10 cellular contexts compared by ENCODE assay signal in the genomic region with DNA sequence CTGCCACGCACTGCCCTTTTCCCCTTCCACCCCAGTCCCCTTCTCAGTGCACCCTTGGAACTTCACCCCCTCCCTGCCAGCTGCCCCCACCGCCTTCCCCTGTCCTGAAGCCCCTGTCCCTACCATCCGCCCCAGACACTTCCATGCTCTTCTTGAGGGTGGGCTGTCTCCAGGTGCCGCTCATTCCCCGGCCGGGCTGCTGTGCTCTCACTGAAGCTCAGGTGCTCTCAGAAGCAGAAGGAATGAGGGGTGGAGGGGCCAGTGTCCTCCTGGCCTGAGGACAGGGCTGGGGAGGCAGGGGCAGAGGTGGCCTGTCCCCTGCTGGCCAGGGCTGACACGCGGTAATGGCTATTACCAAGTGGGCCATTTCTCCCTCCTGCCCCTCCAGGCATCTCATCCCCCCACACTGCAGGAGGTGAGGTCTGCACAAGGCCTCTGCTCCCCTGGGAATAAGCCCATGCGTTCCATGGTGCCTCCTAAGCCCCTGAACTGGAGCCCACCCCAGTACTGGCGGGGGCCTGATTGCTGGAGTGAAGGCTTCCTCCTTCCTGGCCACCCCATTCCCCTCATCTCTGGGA. TPM values are rescaled to one million over a fixed set of nuclear protein-coding genes. Genes with fewer than 3 reads are reported as not detected.
DNase-seq lines count a peak whose midpoint lies in the region; ATAC-seq, FAIRE-seq and TF ChIP-seq lines count a peak whose summit lies in the region.
"Had no signal": no experiment of that assay in that cellular context is flagged by ENCODE, and none has a peak within 500 bp of the region (broad histone marks: within the 10 kb centered on the region; RNA-seq: fewer than 3 reads in every experiment).

No MANE protein-coding gene starts in this region.

- TF ChIP-seq RAD21 in IMR-90 (IDR thresholded peaks at IDR 0.05; ENCODE audit: low read length) (no peak), GM12878 (IDR thresholded peaks at IDR 0.05; ENCODE audit: insufficient read depth, low read depth, low read length) (no peak)

- dilution Hi-C loops in IMR-90 (cut with HindIII; ENCODE audit: low sequenced_read_pairs, unreplicated experiment), result no loop called here

- CTCF ChIA-PET in activated CD4-positive, alpha-beta memory T cell treated with anti-CD3 and anti-CD28 coated beads for 36 hours (lab: Charles Lee), result interaction anchor here (0.9 to 2.4 kb wide), 2 partner anchors 13 to 295 kb away, joined by 4 to 16 read pairs; no protein-coding TSS in a partner anchor
- CTCF ChIA-PET in activated CD4-positive, alpha-beta memory T cell treated with anti-CD3 and anti-CD28 coated beads, Interleukin-2, amount 10 ng/mL, durations not matched to agents 7 days and 5 days (lab: Charles Lee), result interaction anchor here (3.8 kb wide), 1 partner anchor 37 kb away, joined by 18 read pairs; no protein-coding TSS in a partner anchor
- CTCF ChIA-PET in IMR-90 (lab: Yijun Ruan, JAX), result interaction anchor here (0.9 kb wide), 1 partner anchor 38 kb away, joined by 3 read pairs; no protein-coding TSS in a partner anchor
- CTCF ChIA-PET in GM12878 (lab: Yijun Ruan, JAX), result interaction anchor here (0.7 to 6.4 kb wide), 12 partner anchors 9 to 295 kb away, joined by 3 to 70 read pairs (median 5); no protein-coding TSS in a partner anchor

- H2AK9ac ChIP-seq in IMR-90 (replicated peaks; ENCODE audit: low read depth, low read length, poor library complexity), result peak overlapping the region; percentile 90

- H3K27ac Mint-ChIP-seq in activated CD4-positive, alpha-beta memory T cell treated with anti-CD3 and anti-CD28 coated beads for 36 hours, result peak overlapping the region; percentile 46
- no peak overlapping the region for H3K27ac Mint-ChIP-seq in activated CD4-positive, alpha-beta memory T cell treated with anti-CD3 and anti-CD28 coated beads, Interleukin-2, amount 10 ng/mL, durations not matched to agents 7 days and 5 days

- H3K14ac ChIP-seq in IMR-90 (replicated peaks; ENCODE audit: low read depth, low read length), result 0 out of 2 replicates have a peak overlapping the region, but pooled peaks have one; percentile 17

- no peaks in the 10 kb centered on the region for H3K27me3 ChIP-seq in IMR-90 (ENCODE audit: control insufficient read depth, insufficient read depth, low read length)
- H3K27me3 ChIP-seq in GM12878 (replicated peaks in 1 of 2; ENCODE audit: control insufficient read depth in 2 of 2, insufficient read depth in 2 of 2, low read length in 1 of 2), result no peaks in the 10 kb centered on the region
- H3K27me3 ChIP-seq: left lung had no signal

- H4K8ac ChIP-seq in IMR-90 (ENCODE audit: low read depth in 2 of 2, low read length in 2 of 2), result peak overlapping the region in 1 of 2 experiments; percentile 41; a peak in 1 of 4 replicates

- SMC1A ChIA-PET in GM12878 (lab: Charles Lee; ENCODE audit: uncharacterized antibody, unreplicated experiment), result interaction anchor here (0.9 to 3.7 kb wide), 13 partner anchors 9 to 277 kb away, joined by 3 to 24 read pairs (median 4); no protein-coding TSS in a partner anchor

- H4K20me1 ChIP-seq in IMR-90 (ENCODE audit: insufficient read depth, low read length) (no peaks in the 10 kb centered on the region), GM12878 (ENCODE audit: control insufficient read depth, insufficient read depth) (no peaks in the 10 kb centered on the region)

- H3K4me1 ChIP-seq in IMR-90 (ENCODE audit: control insufficient read depth, insufficient read depth, low read length) (peaks cover 14% of the 10 kb centered on the region), GM12878 (ENCODE audit: control insufficient read depth, insufficient read depth, low read length) (peaks cover 48% of the 10 kb centered on the region)

- no peak for DNase-seq in activated CD4-positive, alpha-beta memory T cell treated with anti-CD3 and anti-CD28 coated beads for 36 hours
- no peak for DNase-seq in activated CD4-positive, alpha-beta memory T cell treated with anti-CD3 and anti-CD28 coated beads, Interleukin-2, amount 10 ng/mL, durations not matched to agents 7 days and 5 days
- no peak for DNase-seq in IMR-90
- DNase-seq in GM12878 (ENCODE audit: low read depth, low spot score), result no peak
- DNase-seq in NCI-H748 (lab: John Stamatoyannopoulos, UW; ENCODE audit: unreplicated experiment), result no peak
- DNase-seq in NCI-H2196 treated with DMSO at 0.1 percent for 48 hours (lab: John Stamatoyannopoulos, UW; ENCODE audit: unreplicated experiment), result no peak
- DNase-seq: nucleus accumbens had no signal

- H2BK15ac ChIP-seq in IMR-90 (ENCODE audit: low read depth, low read length), result peak overlapping the region; percentile 14; the same call in 2 of the 3 replicates

- H3K4me3 ChIP-seq in IMR-90 (ENCODE audit: insufficient read depth, low read depth, low read length) (no peak overlapping the region), GM12878 (peak overlapping the region; percentile 91), skin epidermis (no peak overlapping the region)

- no TSS peak for BruUV-seq in IMR-90 (replicated peaks; lab: Mats Ljungman, UMichigan)
- BruUV-seq in GM12878 (replicated peaks; lab: Mats Ljungman, UMichigan), result no TSS peak

- H3K4me3 Mint-ChIP-seq in activated CD4-positive, alpha-beta memory T cell treated with anti-CD3 and anti-CD28 coated beads for 36 hours, result no peak overlapping the region
- H3K4me3 Mint-ChIP-seq in activated CD4-positive, alpha-beta memory T cell treated with anti-CD3 and anti-CD28 coated beads, Interleukin-2, amount 10 ng/mL, durations not matched to agents 7 days and 5 days, result no peak overlapping the region

- H2BK5ac ChIP-seq in IMR-90 (ENCODE audit: low read depth, low read length, poor library complexity, severe bottlenecking), result no peak overlapping the region

- H3K9me3 Mint-ChIP-seq in activated CD4-positive, alpha-beta memory T cell treated with anti-CD3 and anti-CD28 coated beads for 36 hours, result no peaks in the 10 kb centered on the region
- no peaks in the 10 kb centered on the region for H3K9me3 Mint-ChIP-seq in activated CD4-positive, alpha-beta memory T cell treated with anti-CD3 and anti-CD28 coated beads, Interleukin-2, amount 10 ng/mL, durations not matched to agents 7 days and 5 days

- TF ChIP-seq EP300 in GM12878 (IDR thresholded peaks at IDR 0.05; ENCODE audit: borderline replicate concordance in 1 of 2, control insufficient read depth in 1 of 2, low read depth in 2 of 2, low read length in 2 of 2), result no peak

- no peak overlapping the region for H4K5ac ChIP-seq in IMR-90 (ENCODE audit: low read depth, low read length)

- H3K18ac ChIP-seq in IMR-90 (ENCODE audit: low read depth, low read length), result no peak overlapping the region; the same call in 1 of the 2 replicates

- peak overlapping the region; percentile 73 for H4K91ac ChIP-seq in IMR-90 (ENCODE audit: insufficient read depth, low read depth, low read length)

- ATAC-seq in IMR-90 (ENCODE audit: low read depth) (no peak; the same call in 1 of the 2 replicates), GM12878 (no peak), HG02884 (IDR thresholded peaks at IDR 0.05; ENCODE audit: unreplicated experiment) (no peak)

- peaks cover 1% of the 10 kb centered on the region for H3K36me3 Mint-ChIP-seq in activated CD4-positive, alpha-beta memory T cell treated with anti-CD3 and anti-CD28 coated beads for 36 hours
- peaks cover 14% of the 10 kb centered on the region for H3K36me3 Mint-ChIP-seq in activated CD4-positive, alpha-beta memory T cell treated with anti-CD3 and anti-CD28 coated beads, Interleukin-2, amount 10 ng/mL, durations not matched to agents 7 days and 5 days (ENCODE audit: low read depth)

- intact Hi-C loops in activated CD4-positive, alpha-beta memory T cell treated with anti-CD3 and anti-CD28 coated beads for 36 hours (cut with micrococcal nuclease), result loop anchor here (1.0 kb wide), 1 partner anchor 14 kb away; no protein-coding TSS in a partner anchor
- intact Hi-C loops in IMR-90 (cut with micrococcal nuclease) (loop anchor here (10.0 kb wide), 1 partner anchor 226 kb away; no protein-coding TSS in a partner anchor), GM12878 (cut with micrococcal nuclease; ENCODE audit: unreplicated experiment) (no loop called here)

- peak overlapping the region; percentile 70 for H2BK120ac ChIP-seq in IMR-90 (ENCODE audit: low read depth, low read length)

- H2BK20ac ChIP-seq in IMR-90 (ENCODE audit: low read depth, low read length), result peak overlapping the region; percentile 65; the same call in 1 of the 2 replicates

- no peaks in the 10 kb centered on the region for H3K9me3 ChIP-seq in IMR-90 (ENCODE audit: control insufficient read depth, insufficient read depth, low read length)
- no peaks in the 10 kb centered on the region; the same call in 2 of the 3 replicates for H3K9me3 ChIP-seq in GM12878 (replicated peaks; ENCODE audit: control insufficient read depth, insufficient read depth, low read length)
- H3K9me3 ChIP-seq: left lung had no signal

- no peak overlapping the region for H3K4me2 ChIP-seq in IMR-90 (ENCODE audit: low read depth, low read length)
- H3K4me2 ChIP-seq in GM12878 (ENCODE audit: control insufficient read depth, insufficient read depth), result peak overlapping the region; percentile 92

- TF ChIP-seq POLR2A in IMR-90 (IDR thresholded peaks at IDR 0.05; ENCODE audit: low read depth, low read length) (no peak), GM12878 (IDR thresholded peaks at IDR 0.05; ENCODE audit: low read depth, low read length) (no peak)

- H3K9ac ChIP-seq in IMR-90 (ENCODE audit: low read depth, low read length) (no peak overlapping the region), GM12878 (ENCODE audit: control insufficient read depth, insufficient read depth, low read length) (peak overlapping the region; percentile 72)

- H2AK5ac ChIP-seq in IMR-90 (ENCODE audit: low read depth, low read length), result peak overlapping the region; percentile 68; the same call in 1 of the 2 replicates

- H3K9me1 ChIP-seq in IMR-90 (ENCODE audit: insufficient read depth, low read length), result peaks cover 7% of the 10 kb centered on the region

- peaks cover 61% of the 10 kb centered on the region for H3K4me1 Mint-ChIP-seq in activated CD4-positive, alpha-beta memory T cell treated with anti-CD3 and anti-CD28 coated beads for 36 hours (ENCODE audit: low read depth)
- peaks cover 55% of the 10 kb centered on the region for H3K4me1 Mint-ChIP-seq in activated CD4-positive, alpha-beta memory T cell treated with anti-CD3 and anti-CD28 coated beads, Interleukin-2, amount 10 ng/mL, durations not matched to agents 7 days and 5 days

- H3K4ac ChIP-seq in IMR-90 (ENCODE audit: low read depth, low read length), result peak overlapping the region; percentile 50; the same call in 1 of the 2 replicates

- no peaks in the 10 kb centered on the region for H3K79me1 ChIP-seq in IMR-90 (ENCODE audit: low read depth in 1 of 2, low read length in 2 of 2)

- H2AFZ ChIP-seq in IMR-90 (replicated peaks; ENCODE audit: low read length, poor library complexity) (peak overlapping the region; percentile 48), GM12878 (ENCODE audit: control insufficient read depth, low read depth, low read length) (no peak overlapping the region)

- H3K27me3 Mint-ChIP-seq in activated CD4-positive, alpha-beta memory T cell treated with anti-CD3 and anti-CD28 coated beads for 36 hours, result no peaks in the 10 kb centered on the region
- H3K27me3 Mint-ChIP-seq in activated CD4-positive, alpha-beta memory T cell treated with anti-CD3 and anti-CD28 coated beads, Interleukin-2, amount 10 ng/mL, durations not matched to agents 7 days and 5 days, result no peaks in the 10 kb centered on the region

- no peak for TF ChIP-seq CTCF in IMR-90 (conservative IDR thresholded peaks at IDR 0.05; ENCODE audit: low read depth, low read length)
- TF ChIP-seq CTCF in GM12878 (IDR thresholded peaks at IDR 0.05 in 2 of 3, conservative IDR thresholded peaks at IDR 0.05 in 1 of 3; ENCODE audit: control insufficient read depth in 2 of 3, extremely low read depth in 1 of 3, insufficient read depth in 1 of 3, low read depth in 3 of 3, low read length in 3 of 3), result no peak

- H3K23ac ChIP-seq in IMR-90 (ENCODE audit: low read depth, low read length), result no peak overlapping the region

- POLR2A ChIA-PET in activated CD4-positive, alpha-beta memory T cell treated with anti-CD3 and anti-CD28 coated beads for 36 hours (lab: Charles Lee), result interaction anchor here (1.2 to 1.6 kb wide), 3 partner anchors 10 to 296 kb away, joined by 3 to 4 read pairs (median 4); a partner anchor contains a TSS
- POLR2A ChIA-PET in activated CD4-positive, alpha-beta memory T cell treated with anti-CD3 and anti-CD28 coated beads, Interleukin-2, amount 10 ng/mL, durations not matched to agents 7 days and 5 days (lab: Charles Lee), result no interaction called here
- POLR2A ChIA-PET in IMR-90 (lab: Charles Lee; ENCODE audit: unreplicated experiment) (no interaction called here), GM12878 (lab: Charles Lee) (interaction anchor here (0.7 to 6.7 kb wide), 3 partner anchors 8 to 297 kb away, joined by 3 to 85 read pairs (median 6); a partner anchor contains a TSS)

- in situ Hi-C loops in IMR-90 (cut with MboI; ENCODE audit: low sequenced_read_pairs) (no loop called here), GM12878 (cut with MboI) (no loop called here)

- RAD21 ChIA-PET in GM12878 (lab: Charles Lee; ENCODE audit: unreplicated experiment), result interaction anchor here (1.2 to 4.5 kb wide), 8 partner anchors 9 to 295 kb away, joined by 3 to 77 read pairs (median 4); no protein-coding TSS in a partner anchor

- H3K36me3 ChIP-seq in IMR-90 (ENCODE audit: control insufficient read depth, insufficient read depth, low read length) (no peaks in the 10 kb centered on the region), GM12878 (ENCODE audit: control insufficient read depth in 2 of 2, insufficient read depth in 2 of 2, low read length in 1 of 2) (no peaks in the 10 kb centered on the region; a peak in 1 of 4 replicates)
- H3K36me3 ChIP-seq: left lung had no signal

- WGBS in IMR-90 (ENCODE audit: extremely low coverage in 2 of 2, insufficient read length in 1 of 2), 2 experiments, result 40% methylated on average over 1 of the region's 10 CpGs; no CpG with 5 or more reads in 1 of the 2 experiments
- 67% methylated on average over 9 of the region's 10 CpGs for WGBS in GM12878 (ENCODE audit: insufficient coverage, insufficient replicate concordance, low lambda C conversion rate, missing lambda C conversion rate)

- no peak overlapping the region for H3K56ac ChIP-seq in IMR-90 (ENCODE audit: extremely low read depth, insufficient read depth, low read length)

- H3K79me2 ChIP-seq in GM12878 (ENCODE audit: control insufficient read depth, insufficient read depth, low read length), result peaks cover 38% of the 10 kb centered on the region

- no peak for FAIRE-seq in GM12878 (lab: Jason Lieb, UNC)

- H3K27ac ChIP-seq in IMR-90 (ENCODE audit: insufficient read depth, low read length), result no peak overlapping the region
- peak overlapping the region; percentile 98 for H3K27ac ChIP-seq in GM12878 (ENCODE audit: control insufficient read depth, insufficient read depth)
- peak overlapping the region in 13 of 21 experiments; percentile 3 to 77 (median 45) for H3K27ac ChIP-seq in skin epidermis

RNA-seq across cellular contexts. Expression of a gene that starts 6.6 kb away (rescaled TPM):
- 10 to 100 TPM; 22.3 to 24.7 TPM for total RNA-seq in activated CD4-positive, alpha-beta memory T cell treated with anti-CD3 and anti-CD28 coated beads for 36 hours
- total RNA-seq in activated CD4-positive, alpha-beta memory T cell treated with anti-CD3 and anti-CD28 coated beads, Interleukin-2, amount 10 ng/mL, durations not matched to agents 7 days and 5 days, result 10 to 100 TPM; 21.4 to 25.7 TPM
- total RNA-seq in IMR-90 (2012; rRNA removed) (59.4 and 69.5 TPM in 2 replicates), GM12878 (2014; rRNA removed) (166 and 179 TPM in 2 replicates), GM12878 (2014; rRNA removed; fragmentation: Illumina TruSeq; extraction: Trizol) (56.4 and 65.9 TPM in 2 replicates), GM12878 (2021) (126 and 131 TPM in 2 replicates)
- polyA plus RNA-seq in IMR-90 (2012; rRNA removed) (240 and 272 TPM in 2 replicates), GM12878 (2011; rRNA removed) (79.3 and 145 TPM in 2 replicates), GM12878 (2014; fragmentation: Illumina TruSeq; extraction: Trizol) (30.8 and 38.9 TPM in 2 replicates), GM12878 (2014; fragmentation: Nextera tagmentation; extraction: Ambion mirVana) (10 to 100 TPM in 1 of 2 experiments, 1 to 10 TPM in 1; 7.9 to 16.9 TPM), GM12878 (2014; rRNA removed) (241 and 247 TPM in 2 replicates), GM12878 (2016; fragmentation: Nextera tagmentation; extraction: Ambion mirVana) (100 to 1,000 TPM; 186 to 203 TPM)
- polyA plus RNA-seq in IMR-90 (2012; cell fraction: cytosol; rRNA removed), result 79.6 and 204 TPM in 2 replicates
- polyA plus RNA-seq in IMR-90 (2012; cell fraction: nucleus; rRNA removed; ENCODE audit: low replicate concordance), result 82.1 and 146 TPM in 2 replicates
- 36.6 and 37.1 TPM in 2 replicates for total RNA-seq in GM12878 (2013; cell fraction: nucleolus; rRNA removed)
- 51.7 TPM for polyA plus RNA-seq in GM12878 (2011; ENCODE audit: low read depth)
- 332 and 398 TPM in 2 replicates for polyA plus RNA-seq in GM12878 (2011; cell fraction: cytosol; rRNA removed)
- polyA plus RNA-seq in GM12878 (2011; cell fraction: nucleus; rRNA removed), result 195 and 197 TPM in 2 replicates
- polyA plus RNA-seq in GM12878 (2012), result 71.3 and 110 TPM in 2 replicates
- 35.4 and 90.0 TPM in 2 replicates for polyA minus RNA-seq in GM12878 (2011; rRNA and poly(A)+ RNA removed)
- 31.7 and 32.0 TPM in 2 replicates for polyA minus RNA-seq in GM12878 (2011; cell fraction: cytosol; rRNA and poly(A)+ RNA removed)
- polyA minus RNA-seq in GM12878 (2011; cell fraction: nucleus; rRNA and poly(A)+ RNA removed), result 8.3 and 16.3 TPM in 2 replicates

Comparison
In these comparisons a context has a peak if more than half of its experiments do, and no peak if none do; other contexts are left out.
1. POLR2A ChIA-PET loops: an anchor here in activated CD4-positive, alpha-beta memory T cell treated with anti-CD3 and anti-CD28 coated beads for 36 hours (1.2 to 1.6 kb wide) and GM12878 (0.7 to 6.7 kb wide); none called in activated CD4-positive, alpha-beta memory T cell treated with anti-CD3 and anti-CD28 coated beads, Interleukin-2, amount 10 ng/mL, durations not matched to agents 7 days and 5 days and IMR-90.